In genomic region chr1:224113545-224113917, GRCh38 we compare ENCODE assay signal across 1 cellular context.
A peak's percentile ranks its signal among the peaks of the same experiment; 100 is the strongest.
TF ChIP-seq lines count a peak whose summit lies in the region.

No MANE protein-coding gene starts in this region.

TF ChIP-seq in K562, 482 proteins besides CTCF, POLR2A, EP300 and RAD21 (continued from another document):
- TF ChIP-seq SFPQ (IDR thresholded peaks at IDR 0.05; ENCODE audit: low read depth, low read length) (no peak), RBM15 (IDR thresholded peaks at IDR 0.05; ENCODE audit: insufficient read depth, low read length) (no peak), SMC3 (conservative IDR thresholded peaks at IDR 0.05; ENCODE audit: insufficient read depth, low read depth, low read length) (no peak), SRSF7 (optimal IDR thresholded peaks at IDR 0.05; ENCODE audit: low read depth, low read length) (no peak), ZNF699 (CRISPR knock-in tag; IDR thresholded peaks at IDR 0.05; ENCODE audit: insufficient replicate concordance) (no peak), ZNF780A (CRISPR knock-in tag; IDR thresholded peaks at IDR 0.05) (no peak), HDAC3 (IDR thresholded peaks at IDR 0.05; ENCODE audit: borderline replicate concordance, partially characterized antibody) (no peak), ZNF583 (CRISPR knock-in tag; IDR thresholded peaks at IDR 0.05) (no peak), ARNT (IDR thresholded peaks at IDR 0.05) (0 out of 4 replicates have a peak, but pooled peaks of 1 of the 2 experiments have one; percentile 64), ZBTB11 (CRISPR knock-in tag; IDR thresholded peaks at IDR 0.05) (0 out of 6 replicates have a peak, but pooled peaks of 1 of the 3 experiments have one; percentile 25), KAT2B (IDR thresholded peaks at IDR 0.05; ENCODE audit: low read depth, low read length) (no peak), HMGN3 (IDR thresholded peaks at IDR 0.05; ENCODE audit: borderline replicate concordance, extremely low read depth, insufficient read length, low read depth, low read length) (no peak), ZNF592 (IDR thresholded peaks at IDR 0.05) (0 out of 2 replicates have a peak, but pooled peaks have one; percentile 39), WHSC1 (IDR thresholded peaks at IDR 0.05; ENCODE audit: low read length) (no peak), ZNF644 (tag; IDR thresholded peaks at IDR 0.05; ENCODE audit: low read depth) (no peak), RUNX1 (IDR thresholded peaks at IDR 0.05; ENCODE audit: low read depth) (no peak), ZNF449 (CRISPR knock-in tag; IDR thresholded peaks at IDR 0.05) (no peak), ARHGAP35 (IDR thresholded peaks at IDR 0.05; ENCODE audit: partially characterized antibody) (no peak), ARID1B (IDR thresholded peaks at IDR 0.05) (no peak), ZEB2 (IDR thresholded peaks at IDR 0.05) (no peak), DIDO1 (tag; IDR thresholded peaks at IDR 0.05; ENCODE audit: low read depth) (no peak), ZBED1 (IDR thresholded peaks at IDR 0.05) (no peak), CUX1 (CRISPR knock-in tag; IDR thresholded peaks at IDR 0.05) (no peak), ATF6 (CRISPR knock-in tag; IDR thresholded peaks at IDR 0.05) (no peak), RBBP5 (IDR thresholded peaks at IDR 0.05; ENCODE audit: borderline replicate concordance, insufficient read depth, low read length, poor library complexity, severe bottlenecking) (no peak), STAT5A (IDR thresholded peaks at IDR 0.05; ENCODE audit: borderline replicate concordance, low read length) (no peak), ZNF212 (CRISPR knock-in tag; IDR thresholded peaks at IDR 0.05) (no peak), HMGXB4 (CRISPR knock-in tag; IDR thresholded peaks at IDR 0.05) (no peak), SP1 (CRISPR knock-in tag; IDR thresholded peaks at IDR 0.05) (no peak), SP2 (IDR thresholded peaks at IDR 0.05; ENCODE audit: extremely low read depth, low read depth, low read length, poor library complexity, severe bottlenecking) (no peak), NKRF (IDR thresholded peaks at IDR 0.05; ENCODE audit: borderline replicate concordance) (no peak)
TF ChIP-seq in K562: peak in this region for 5.
